Comparison of ENCODE assay signal across 16 cellular contexts in genomic region chr7:73985737-73986141, GRCh38. TPM values are rescaled to one million over a fixed set of nuclear protein-coding genes. Genes with fewer than 3 reads are reported as not detected.
DNase-seq lines count a peak whose midpoint lies in the region; ATAC-seq and TF ChIP-seq lines count a peak whose summit lies in the region.
"Had no signal": no experiment of that assay in that cellular context is flagged by ENCODE, and none has a peak within 500 bp of the region (broad histone marks: within the 10 kb centered on the region; RNA-seq: fewer than 3 reads in every experiment).

No MANE protein-coding gene starts in this region.

- H3K27me3 ChIP-seq in esophagus squamous epithelium (no peaks in the 10 kb centered on the region), mucosa of rectum (ENCODE audit: control insufficient read depth in 2 of 2, insufficient read depth in 2 of 2, low read length in 2 of 2) (no peaks in the 10 kb centered on the region), tibial nerve (no peaks in the 10 kb centered on the region)
- H3K27me3 ChIP-seq: BLaER1 had no signal

- no peaks in the 10 kb centered on the region for H3K36me3 ChIP-seq in esophagus squamous epithelium
- no peaks in the 10 kb centered on the region for H3K36me3 ChIP-seq in mucosa of rectum (ENCODE audit: control insufficient read depth in 2 of 2, insufficient read depth in 2 of 2, low read length in 2 of 2)
- no peaks in the 10 kb centered on the region for H3K36me3 ChIP-seq in tibial nerve
- H3K36me3 ChIP-seq: BLaER1 had no signal

- H3K4me3 Mint-ChIP-seq in activated T-helper 17 cell treated with anti-CD3 and anti-CD28 coated beads, Interleukin-2, amount 50 U/mL, for 72 hours: no peak overlapping the region
- H3K4me3 Mint-ChIP-seq: activated CD8-positive, alpha-beta T cell treated with anti-CD3 and anti-CD28 coated beads for 36 hours; activated T-helper 1 cell treated with anti-CD3 and anti-CD28 coated beads, Interleukin-12 subunit alpha, Interleukin-12 subunit beta, Interleukin-2, Interleukin-4 antibody, amounts not matched to agents 30 ng/mL and 10 ng/mL and 1 ng/mL, durations not matched to agents 14 hours and 24 hours and 36 hours had no signal

- peak overlapping the region; percentile 37 to 90 (median 74) for H3K27ac ChIP-seq in esophagus squamous epithelium
- H3K27ac ChIP-seq in mucosa of rectum (ENCODE audit: low read depth in 2 of 2, low read length in 2 of 2): peak overlapping the region; percentile 9 to 62
- H3K27ac ChIP-seq in tibial nerve: peak overlapping the region in 3 of 4 donors; percentile 28 to 71 (median 68)
- H3K27ac ChIP-seq: BLaER1 had no signal

- peak; percentile 39; the same call in 2 of the 3 replicates for ATAC-seq in SK-N-SH treated with all-trans-retinoic acid at 6 μM for 48 hours
- no peak for ATAC-seq in activated T-helper 17 cell treated with anti-CD3 and anti-CD28 coated beads, Interleukin-2, amount 50 U/mL, for 72 hours (replicated peaks)
- no peak for ATAC-seq in HG03135 (IDR thresholded peaks at IDR 0.05; ENCODE audit: unreplicated experiment)
- no peak for ATAC-seq in omental fat pad (ENCODE audit: low FRiP score)
- ATAC-seq: activated CD8-positive, alpha-beta T cell treated with anti-CD3 and anti-CD28 coated beads for 36 hours had no signal

- TF ChIP-seq POLR2A in esophagus squamous epithelium (IDR thresholded peaks at IDR 0.05) (no peak), tibial nerve (IDR thresholded peaks at IDR 0.05) (no peak)

- WGBS in esophagus squamous epithelium, 2 donors: 65 to 100% methylated on average over 4 of the region's 13 CpGs
- WGBS in tibial nerve, 2 donors: 40% methylated on average over 13 of the region's 13 CpGs; no CpG with 5 or more reads in 1 of the 2 donors

- TF ChIP-seq CTCF in esophagus squamous epithelium (IDR thresholded peaks at IDR 0.05) (no peak), tibial nerve (IDR thresholded peaks at IDR 0.05) (peak in 1 of 5 experiments; percentile 4), omental fat pad (IDR thresholded peaks at IDR 0.05) (no peak)

- H3K36me3 Mint-ChIP-seq in activated T-helper 17 cell treated with anti-CD3 and anti-CD28 coated beads, Interleukin-2, amount 50 U/mL, for 72 hours (ENCODE audit: low read depth): no peaks in the 10 kb centered on the region

- no peak for TF ChIP-seq EP300 in tibial nerve (IDR thresholded peaks at IDR 0.05)

- H3K27me3 Mint-ChIP-seq in activated T-helper 17 cell treated with anti-CD3 and anti-CD28 coated beads, Interleukin-2, amount 50 U/mL, for 72 hours: peaks cover 4% of the 10 kb centered on the region
- H3K27me3 Mint-ChIP-seq: activated CD8-positive, alpha-beta T cell treated with anti-CD3 and anti-CD28 coated beads for 36 hours had no signal

- H3K4me1 Mint-ChIP-seq in activated T-helper 17 cell treated with anti-CD3 and anti-CD28 coated beads, Interleukin-2, amount 50 U/mL, for 72 hours: no peaks in the 10 kb centered on the region

- H3K9ac ChIP-seq in mucosa of rectum (ENCODE audit: low read depth in 1 of 2, low read length in 2 of 2): no peak overlapping the region
- H3K9ac ChIP-seq: BLaER1 had no signal

- intact Hi-C loops in esophagus squamous epithelium (cut with DNase I): no loop called here

- H3K9me3 ChIP-seq in esophagus squamous epithelium: no peaks in the 10 kb centered on the region
- no peaks in the 10 kb centered on the region for H3K9me3 ChIP-seq in mucosa of rectum (ENCODE audit: control insufficient read depth in 2 of 2, low read length in 2 of 2)
- H3K9me3 ChIP-seq in tibial nerve: no peaks in the 10 kb centered on the region
- H3K9me3 ChIP-seq: BLaER1 had no signal

- DNase-seq in esophagus squamous epithelium (lab: John Stamatoyannopoulos, UW) (no peak), tibial nerve (ENCODE audit: low spot score in 2 of 2) (no peak), activated gamma-delta T cell (lab: John Stamatoyannopoulos, UW) (no peak), omental fat pad (ENCODE audit: low spot score) (no peak)
- DNase-seq: activated CD8-positive, alpha-beta T cell treated with anti-CD3 and anti-CD28 coated beads for 36 hours; cortex of kidney; DND-41; NCI-H1694 treated with DMSO at 0.1 percent for 48 hours; OCI-M1 had no signal

- no peaks in the 10 kb centered on the region for H3K9me3 Mint-ChIP-seq in activated T-helper 17 cell treated with anti-CD3 and anti-CD28 coated beads, Interleukin-2, amount 50 U/mL, for 72 hours
- H3K9me3 Mint-ChIP-seq: activated CD8-positive, alpha-beta T cell treated with anti-CD3 and anti-CD28 coated beads for 36 hours; activated T-helper 1 cell treated with anti-CD3 and anti-CD28 coated beads, Interleukin-12 subunit alpha, Interleukin-12 subunit beta, Interleukin-2, Interleukin-4 antibody, amounts not matched to agents 30 ng/mL and 10 ng/mL and 1 ng/mL, durations not matched to agents 14 hours and 24 hours and 36 hours had no signal

- no peak overlapping the region for H3K27ac Mint-ChIP-seq in activated T-helper 17 cell treated with anti-CD3 and anti-CD28 coated beads, Interleukin-2, amount 50 U/mL, for 72 hours
- H3K27ac Mint-ChIP-seq: activated CD8-positive, alpha-beta T cell treated with anti-CD3 and anti-CD28 coated beads for 36 hours; activated T-helper 1 cell treated with anti-CD3 and anti-CD28 coated beads, Interleukin-12 subunit alpha, Interleukin-12 subunit beta, Interleukin-2, Interleukin-4 antibody, amounts not matched to agents 30 ng/mL and 10 ng/mL and 1 ng/mL, durations not matched to agents 14 hours and 24 hours and 36 hours had no signal

- H3K4me3 ChIP-seq in esophagus squamous epithelium: peak overlapping the region in 1 of 4 donors; percentile 15
- no peak overlapping the region for H3K4me3 ChIP-seq in mucosa of rectum (ENCODE audit: low read length in 2 of 2)
- H3K4me3 ChIP-seq in tibial nerve: no peak overlapping the region
- H3K4me3 ChIP-seq: BLaER1 had no signal

- H3K4me1 ChIP-seq in esophagus squamous epithelium (peaks cover 6 to 26% (median 18%) of the 10 kb centered on the region in 3 donors), mucosa of rectum (ENCODE audit: control insufficient read depth in 2 of 2, insufficient read depth in 2 of 2, low read length in 2 of 2) (peaks cover 3 to 4% of the 10 kb centered on the region in 2 donors), tibial nerve (peaks cover 0 to 40% (median 11%) of the 10 kb centered on the region in 4 donors)

TF ChIP-seq in SK-N-SH treated with all-trans-retinoic acid at 6 μM for 48 hours, 23 proteins besides CTCF, POLR2A, EP300 and RAD21:
- TF ChIP-seq CSDC2 (CRISPR knock-in tag; IDR thresholded peaks at IDR 0.05): no peak
- TF ChIP-seq ZNF70 (CRISPR knock-in tag; IDR thresholded peaks at IDR 0.05): no peak
- no peak for TF ChIP-seq BACH2 (CRISPR knock-in tag; IDR thresholded peaks at IDR 0.05; ENCODE audit: borderline replicate concordance)
- TF ChIP-seq PPARA (CRISPR knock-in tag; IDR thresholded peaks at IDR 0.05; ENCODE audit: borderline replicate concordance): no peak
- TF ChIP-seq, protein P1, sequence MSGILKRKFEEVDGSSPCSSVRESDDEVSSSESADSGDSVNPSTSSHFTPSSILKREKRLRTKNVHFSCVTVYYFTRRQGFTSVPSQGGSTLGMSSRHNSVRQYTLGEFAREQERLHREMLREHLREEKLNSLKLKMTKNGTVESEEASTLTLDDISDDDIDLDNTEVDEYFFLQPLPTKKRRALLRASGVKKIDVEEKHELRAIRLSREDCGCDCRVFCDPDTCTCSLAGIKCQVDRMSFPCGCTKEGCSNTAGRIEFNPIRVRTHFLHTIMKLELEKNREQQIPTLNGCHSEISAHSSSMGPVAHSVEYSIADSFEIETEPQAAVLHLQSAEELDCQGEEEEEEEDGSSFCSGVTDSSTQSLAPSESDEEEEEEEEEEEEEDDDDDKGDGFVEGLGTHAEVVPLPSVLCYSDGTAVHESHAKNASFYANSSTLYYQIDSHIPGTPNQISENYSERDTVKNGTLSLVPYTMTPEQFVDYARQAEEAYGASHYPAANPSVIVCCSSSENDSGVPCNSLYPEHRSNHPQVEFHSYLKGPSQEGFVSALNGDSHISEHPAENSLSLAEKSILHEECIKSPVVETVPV (CRISPR knock-in tag; IDR thresholded peaks at IDR 0.05): no peak
- no peak for TF ChIP-seq ZNF565 (CRISPR knock-in tag; conservative IDR thresholded peaks at IDR 0.05; ENCODE audit: low read depth)
- TF ChIP-seq ZC3H10 (CRISPR knock-in tag; IDR thresholded peaks at IDR 0.05): no peak
- no peak for TF ChIP-seq ISL1 (CRISPR knock-in tag; IDR thresholded peaks at IDR 0.05)
- TF ChIP-seq TOX (CRISPR knock-in tag; IDR thresholded peaks at IDR 0.05; ENCODE audit: borderline replicate concordance): no peak
- TF ChIP-seq ARNTL (CRISPR knock-in tag; IDR thresholded peaks at IDR 0.05; ENCODE audit: borderline replicate concordance, low read depth): no peak
- TF ChIP-seq SNAI2 (CRISPR knock-in tag; IDR thresholded peaks at IDR 0.05): no peak

RNA-seq across cellular contexts. Expression of gene ELN, which starts 42.2 kb away (rescaled TPM):
- total RNA-seq in esophagus squamous epithelium: 100 to 1,000 TPM in 1 of 4 donors, 10 to 100 TPM in 2, 1 to 10 TPM in 1; 8.9 to 182 (median 20.3) TPM
- total RNA-seq in tibial nerve: 100 to 1,000 TPM in 2 of 4 donors, 10 to 100 TPM in 2; 46.5 to 152 (median 108) TPM
- not detected for total RNA-seq in activated T-helper 17 cell treated with anti-CD3 and anti-CD28 coated beads, Interleukin-2, amount 50 U/mL, for 72 hours
- 100 to 1,000 TPM in 2 of 4 donors, 10 to 100 TPM in 2; 61.2 to 133 (median 83.8) TPM for total RNA-seq in omental fat pad
- total RNA-seq: activated CD8-positive, alpha-beta T cell treated with anti-CD3 and anti-CD28 coated beads for 36 hours; activated T-helper 1 cell treated with anti-CD3 and anti-CD28 coated beads, Interleukin-12 subunit alpha, Interleukin-12 subunit beta, Interleukin-2, Interleukin-4 antibody, amounts not matched to agents 30 ng/mL and 10 ng/mL and 1 ng/mL, durations not matched to agents 14 hours and 24 hours and 36 hours; NCI-H460 had no signal

Comparison
In these comparisons a context has a peak if more than half of its experiments do, and no peak if none do; other contexts are left out.
1. RNA of gene ELN, which starts 42.2 kb away (total RNA-seq): 46.5 to 152 TPM in tibial nerve, 61.2 to 133 TPM in omental fat pad and 8.9 to 182 TPM in esophagus squamous epithelium; not detected in activated T-helper 17 cell treated with anti-CD3 and anti-CD28 coated beads, Interleukin-2, amount 50 U/mL, for 72 hours; every median in the first group is over 4 times any median in the second.
2. Peak in every context shown above with its lines, with median percentiles within 50 percentile points of each other: H3K27ac ChIP-seq.